In genomic region chr5:151094861-151095260, GRCh38 we compare ENCODE assay signal across 9 cellular contexts. TPM values are rescaled to one million over a fixed set of nuclear protein-coding genes. Genes with fewer than 3 reads are reported as not detected.
DNase-seq lines count a peak whose midpoint lies in the region; ATAC-seq and TF ChIP-seq lines count a peak whose summit lies in the region.
"Had no signal": no experiment of that assay in that cellular context is flagged by ENCODE, and none has a peak within 500 bp of the region (broad histone marks: within the 10 kb centered on the region; RNA-seq: fewer than 3 reads in every experiment).

No MANE protein-coding gene starts in this region.

- peak overlapping the region; percentile 81 to 98 (median 95) for H3K27ac ChIP-seq in BLaER1 treated with 17β-estradiol and CSF1 and Interleukin-3, amounts not matched to agents 10 nM and 100 nM
- peak overlapping the region; percentile 30; the same call in 1 of the 2 replicates for H3K27ac ChIP-seq in SU-DHL-6 (ENCODE audit: low read depth, low read length)
- H3K27ac ChIP-seq in esophagus squamous epithelium: peak overlapping the region; percentile 18 to 83 (median 73)

- ATAC-seq in natural killer cell treated with Interleukin-12 subunit alpha and Interleukin-12 subunit beta and Interleukin-15 and Interleukin-18, amount 100 ng/mL, for 72 hours: no peak
- ATAC-seq in HG02970 (IDR thresholded peaks at IDR 0.05; ENCODE audit: low FRiP score, unreplicated experiment) (no peak), GM19452 (IDR thresholded peaks at IDR 0.05; ENCODE audit: unreplicated experiment) (no peak), HG02870 (IDR thresholded peaks at IDR 0.05; ENCODE audit: unreplicated experiment) (no peak)

- no peak overlapping the region for H2AFZ ChIP-seq in SU-DHL-6 (ENCODE audit: low read depth, low read length, severe bottlenecking)

- peaks cover 74 to 81% of the 10 kb centered on the region in 2 donors for H3K4me1 Mint-ChIP-seq in natural killer cell treated with Interleukin-12 subunit alpha and Interleukin-12 subunit beta and Interleukin-15 and Interleukin-18, amount 100 ng/mL, for 72 hours (ENCODE audit: low read depth in 2 of 2)

- no peaks in the 10 kb centered on the region for H3K9me3 Mint-ChIP-seq in natural killer cell treated with Interleukin-12 subunit alpha and Interleukin-12 subunit beta and Interleukin-15 and Interleukin-18, amount 100 ng/mL, for 72 hours

- no peaks in the 10 kb centered on the region for H3K79me2 ChIP-seq in SU-DHL-6 (ENCODE audit: insufficient read depth, low read length)

- intact Hi-C loops in esophagus squamous epithelium (cut with DNase I): no loop called here

- WGBS in esophagus squamous epithelium, 2 donors: 65 to 76% methylated on average over 7 to 8 of the region's 8 CpGs

- H3K9me3 ChIP-seq in BLaER1 treated with 17β-estradiol and CSF1 and Interleukin-3, amounts not matched to agents 10 nM and 100 nM (replicated peaks in 1 of 11): no peaks in the 10 kb centered on the region
- H3K9me3 ChIP-seq in SU-DHL-6 (ENCODE audit: insufficient read depth, low read length) (no peaks in the 10 kb centered on the region), esophagus squamous epithelium (no peaks in the 10 kb centered on the region)

- TF ChIP-seq CTCF in SU-DHL-6 (IDR thresholded peaks at IDR 0.05; ENCODE audit: insufficient read depth, low read length, poor library complexity, severe bottlenecking) (no peak), esophagus squamous epithelium (IDR thresholded peaks at IDR 0.05) (no peak)

- H3K36me3 Mint-ChIP-seq in natural killer cell treated with Interleukin-12 subunit alpha and Interleukin-12 subunit beta and Interleukin-15 and Interleukin-18, amount 100 ng/mL, for 72 hours: no peaks in the 10 kb centered on the region

- peak overlapping the region; percentile 71 to 90 (median 84); a peak in 21 of 22 replicates for H3K9ac ChIP-seq in BLaER1 treated with 17β-estradiol and CSF1 and Interleukin-3, amounts not matched to agents 10 nM and 100 nM
- 0 out of 2 replicates have a peak overlapping the region, but pooled peaks have one; percentile 34 for H3K9ac ChIP-seq in SU-DHL-6 (ENCODE audit: low read length)

- H3K4me1 ChIP-seq in BLaER1 treated with 17β-estradiol and CSF1 and Interleukin-3, amounts not matched to agents 10 nM and 100 nM: peaks cover 69 to 100% (median 95%) of the 10 kb centered on the region in 10 experiments
- H3K4me1 ChIP-seq in esophagus squamous epithelium: peaks cover 18 to 54% (median 44%) of the 10 kb centered on the region in 3 donors

- H3F3A ChIP-seq in SU-DHL-6 (ENCODE audit: insufficient read depth): no peaks in the 10 kb centered on the region

- peak overlapping the region; percentile 81 to 97 (median 90) for H3K4me2 ChIP-seq in BLaER1 treated with 17β-estradiol and CSF1 and Interleukin-3, amounts not matched to agents 10 nM and 100 nM
- no peak overlapping the region for H3K4me2 ChIP-seq in SU-DHL-6 (ENCODE audit: low read depth, low read length, poor library complexity, severe bottlenecking)

- no peaks in the 10 kb centered on the region for H3K27me3 Mint-ChIP-seq in natural killer cell treated with Interleukin-12 subunit alpha and Interleukin-12 subunit beta and Interleukin-15 and Interleukin-18, amount 100 ng/mL, for 72 hours

- no peak for TF ChIP-seq POLR2A in esophagus squamous epithelium (IDR thresholded peaks at IDR 0.05)

- peak overlapping the region in 3 of 10 experiments; percentile 2 to 54 (median 47); a peak in 1 of 20 replicates for H3K4me3 ChIP-seq in BLaER1 treated with 17β-estradiol and CSF1 and Interleukin-3, amounts not matched to agents 10 nM and 100 nM
- no peak overlapping the region for H3K4me3 ChIP-seq in SU-DHL-6 (ENCODE audit: insufficient read depth, low read length, poor library complexity, severe bottlenecking)
- no peak overlapping the region for H3K4me3 ChIP-seq in esophagus squamous epithelium
- H3K4me3 ChIP-seq: lung had no signal

- no peaks in the 10 kb centered on the region for H3K27me3 ChIP-seq in BLaER1 treated with 17β-estradiol and CSF1 and Interleukin-3, amounts not matched to agents 10 nM and 100 nM
- H3K27me3 ChIP-seq in SU-DHL-6 (ENCODE audit: low read length): no peaks in the 10 kb centered on the region
- H3K27me3 ChIP-seq in esophagus squamous epithelium: no peaks in the 10 kb centered on the region

- H3K9me2 ChIP-seq in SU-DHL-6 (replicated peaks; ENCODE audit: insufficient read depth, low read length): no peaks in the 10 kb centered on the region

- DNase-seq in esophagus squamous epithelium (lab: John Stamatoyannopoulos, UW) (no peak), Kasumi-1 (lab: John Stamatoyannopoulos, UW) (no peak)
- DNase-seq in natural killer cell treated with Interleukin-12 subunit alpha and Interleukin-12 subunit beta and Interleukin-15 and Interleukin-18, amount 100 ng/mL, for 72 hours (ENCODE audit: low spot score): no peak

- H3K27ac Mint-ChIP-seq in natural killer cell treated with Interleukin-12 subunit alpha and Interleukin-12 subunit beta and Interleukin-15 and Interleukin-18, amount 100 ng/mL, for 72 hours: peak overlapping the region; percentile 94 to 97

- peak overlapping the region; percentile 90 for H3K4me3 Mint-ChIP-seq in natural killer cell treated with Interleukin-12 subunit alpha and Interleukin-12 subunit beta and Interleukin-15 and Interleukin-18, amount 100 ng/mL, for 72 hours

- no peaks in the 10 kb centered on the region for H4K20me1 ChIP-seq in BLaER1 treated with 17β-estradiol and CSF1 and Interleukin-3, amounts not matched to agents 10 nM and 100 nM
- no peaks in the 10 kb centered on the region for H4K20me1 ChIP-seq in SU-DHL-6 (ENCODE audit: low read depth, low read length)

- H3K36me3 ChIP-seq in BLaER1 treated with 17β-estradiol and CSF1 and Interleukin-3, amounts not matched to agents 10 nM and 100 nM: peaks cover 0 to 8% (median 0%) of the 10 kb centered on the region in 11 experiments; a peak in 3 of 22 replicates
- H3K36me3 ChIP-seq in SU-DHL-6 (ENCODE audit: low read length) (no peaks in the 10 kb centered on the region), esophagus squamous epithelium (peaks cover 0 to under 1% (median 0%) of the 10 kb centered on the region in 3 donors)

RNA-seq across cellular contexts. Expression of gene TNIP1, which starts 14.0 kb away (rescaled TPM):
- total RNA-seq in esophagus squamous epithelium: 100 to 1,000 TPM in 1 of 4 donors, 10 to 100 TPM in 3; 55.5 to 109 (median 95.4) TPM
- total RNA-seq in natural killer cell treated with Interleukin-12 subunit alpha and Interleukin-12 subunit beta and Interleukin-15 and Interleukin-18, amount 100 ng/mL, for 72 hours: 100 to 1,000 TPM; 154 to 260 TPM

Comparison
In these comparisons a context has a peak if more than half of its experiments do, and no peak if none do; other contexts are left out.
1. H3K27ac ChIP-seq: peak in every context shown above with its lines; median percentile 95 in BLaER1 treated with 17β-estradiol and CSF1 and Interleukin-3, amounts not matched to agents 10 nM and 100 nM; 73 in esophagus squamous epithelium; 30 in SU-DHL-6.